In the genomic region with DNA sequence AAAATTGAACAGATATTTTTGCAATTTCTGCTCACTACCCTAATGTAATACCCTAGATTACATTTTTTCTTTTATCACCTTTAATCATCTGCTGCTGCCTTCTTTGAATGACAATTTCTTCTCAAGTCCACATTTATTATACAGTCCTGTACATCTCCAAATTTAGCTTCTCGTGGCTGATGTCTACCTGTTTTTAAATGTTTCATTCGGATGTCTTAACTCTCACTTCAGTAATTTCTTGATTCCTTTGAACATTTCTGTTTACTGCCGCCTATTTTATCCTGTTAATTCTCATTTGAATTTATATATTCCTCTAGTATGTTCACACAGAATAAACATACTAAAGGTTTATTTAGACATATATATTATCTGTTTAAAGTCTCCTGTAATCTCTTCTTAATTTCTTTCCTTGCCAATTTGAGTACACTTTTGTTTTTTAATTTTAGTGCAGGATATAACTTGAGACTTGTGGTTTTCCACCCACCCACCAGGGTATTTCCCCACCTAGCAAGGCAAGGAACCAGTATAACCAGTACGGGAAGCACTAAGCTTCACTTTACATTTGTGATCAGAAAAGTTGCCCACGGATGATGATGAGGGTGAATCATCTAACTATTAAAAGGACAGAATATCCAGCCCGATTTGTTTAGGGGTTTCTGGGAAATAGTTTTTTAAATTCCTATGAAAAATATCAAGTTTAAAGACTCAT, we compare ENCODE assay signal across 9 cellular contexts. TPM values are rescaled to one million over a fixed set of nuclear protein-coding genes. Genes with fewer than 3 reads are reported as not detected.
DNase-seq lines count a peak whose midpoint lies in the region; ATAC-seq lines count a peak whose summit lies in the region.
"Had no signal": no experiment of that assay in that cellular context is flagged by ENCODE, and none has a peak within 500 bp of the region (broad histone marks: within the 10 kb centered on the region; RNA-seq: fewer than 3 reads in every experiment).

No MANE protein-coding gene starts in this region.

- no peak overlapping the region for H2AFZ ChIP-seq in neuronal stem cell (ENCODE audit: low read length)

- H3K4me3 Mint-ChIP-seq in activated T-cell treated with anti-CD3 and anti-CD28 coated beads, Interleukin-2, amount 50 U/mL, for 72 hours = peak overlapping the region; percentile 56 to 90

- H3K27me3 ChIP-seq in neuronal stem cell (ENCODE audit: control insufficient read depth in 3 of 3, insufficient read depth in 3 of 3, low read depth in 1 of 3, low read length in 3 of 3) = no peaks in the 10 kb centered on the region

- peak overlapping the region; percentile 61 for H3K27ac Mint-ChIP-seq in activated T-cell treated with anti-CD3 and anti-CD28 coated beads, Interleukin-2, amount 50 U/mL, for 72 hours

- no peak overlapping the region for H4K8ac ChIP-seq in neuronal stem cell (ENCODE audit: low read depth, low read length)

- H2BK15ac ChIP-seq in neuronal stem cell (ENCODE audit: low read length) = no peak overlapping the region

- no peak overlapping the region for H3K4ac ChIP-seq in neuronal stem cell (ENCODE audit: low read length)

- H3K4me2 ChIP-seq in neuronal stem cell (ENCODE audit: insufficient read depth, low read length, poor library complexity, severe bottlenecking) = no peak overlapping the region

- H3K36me3 Mint-ChIP-seq in activated T-cell treated with anti-CD3 and anti-CD28 coated beads, Interleukin-2, amount 50 U/mL, for 72 hours (ENCODE audit: insufficient read depth in 2 of 2) = no peaks in the 10 kb centered on the region

- H4K91ac ChIP-seq in neuronal stem cell (ENCODE audit: low read depth, low read length, poor library complexity) = no peak overlapping the region

- no CpG with 5 or more reads among the region's 6 CpGs for WGBS in neuronal stem cell (ENCODE audit: extremely low coverage in 2 of 2, insufficient read length in 2 of 2, insufficient replicate concordance in 1 of 2), 2 donors

- no peak overlapping the region for H2BK5ac ChIP-seq in neuronal stem cell (ENCODE audit: low read length)

- H2AK5ac ChIP-seq in neuronal stem cell (ENCODE audit: low read depth, low read length) = no peak overlapping the region

- H3K4me1 ChIP-seq in neuronal stem cell (ENCODE audit: control insufficient read depth in 2 of 2, insufficient read depth in 1 of 2, low read depth in 1 of 2, low read length in 2 of 2) = no peaks in the 10 kb centered on the region

- H3K27ac ChIP-seq in neuronal stem cell (replicated peaks; ENCODE audit: low read length) = no peak overlapping the region

- no peak overlapping the region for H3K4me3 ChIP-seq in neuronal stem cell (ENCODE audit: low read length in 2 of 2)

- no peak overlapping the region for H3K9ac ChIP-seq in neuronal stem cell (ENCODE audit: low read depth, low read length, poor library complexity)

- no peaks in the 10 kb centered on the region for H3K9me3 ChIP-seq in neuronal stem cell (replicated peaks in 1 of 2; ENCODE audit: control insufficient read depth in 2 of 2, insufficient read depth in 1 of 2, low read depth in 1 of 2, low read length in 2 of 2)

- H3K36me3 ChIP-seq in neuronal stem cell (replicated peaks in 1 of 2; ENCODE audit: control insufficient read depth in 2 of 2, insufficient read depth in 2 of 2, low read length in 2 of 2) = no peaks in the 10 kb centered on the region

- no peak overlapping the region for H2BK12ac ChIP-seq in neuronal stem cell (ENCODE audit: low read length)

- H3K27me3 Mint-ChIP-seq in activated T-cell treated with anti-CD3 and anti-CD28 coated beads, Interleukin-2, amount 50 U/mL, for 72 hours (ENCODE audit: low read depth) = no peaks in the 10 kb centered on the region

- no peak overlapping the region for H2BK120ac ChIP-seq in neuronal stem cell (ENCODE audit: low read depth, low read length)

- no peak overlapping the region for H3K23ac ChIP-seq in neuronal stem cell (ENCODE audit: low read depth, low read length, poor library complexity)

- H3K79me1 ChIP-seq in neuronal stem cell (ENCODE audit: low read depth, low read length) = no peaks in the 10 kb centered on the region

- H3K4me1 Mint-ChIP-seq in activated T-cell treated with anti-CD3 and anti-CD28 coated beads, Interleukin-2, amount 50 U/mL, for 72 hours (ENCODE audit: low read depth) = peaks cover 17% of the 10 kb centered on the region

- no peak overlapping the region for H3K18ac ChIP-seq in neuronal stem cell (ENCODE audit: low read length)

- ATAC-seq in GM19023 (IDR thresholded peaks at IDR 0.05; ENCODE audit: unreplicated experiment) (peak; percentile 70), HG03159 (IDR thresholded peaks at IDR 0.05; ENCODE audit: unreplicated experiment) (peak; percentile 70)
- ATAC-seq in activated T-cell treated with anti-CD3 and anti-CD28 coated beads, Interleukin-2, amount 50 U/mL, for 72 hours (replicated peaks in 1 of 2) = peak; percentile 93

- H3K14ac ChIP-seq in neuronal stem cell (ENCODE audit: low read length) = no peak overlapping the region

- peak; percentile 51 to 62 for DNase-seq in activated T-cell treated with anti-CD3 and anti-CD28 coated beads, Interleukin-2, amount 50 U/mL, for 72 hours
- DNase-seq in stimulated activated CD4-positive, alpha-beta T cell treated with anti-CD3 and anti-CD28 coated beads, TNF-alpha, amount 100 ng/mL, for 48 hours (ENCODE audit: low read depth in 3 of 3) = peak in 2 of 3 donors; percentile 27 to 39
- no peak for DNase-seq in NCI-H2107 treated with DMSO at 0.1 percent for 48 hours (lab: John Stamatoyannopoulos, UW; ENCODE audit: unreplicated experiment)
- DNase-seq in COR-L47 (lab: John Stamatoyannopoulos, UW) = no peak
- DNase-seq in ecto neural progenitor cell (ENCODE audit: low spot score) = no peak
- no peak for DNase-seq in neuronal stem cell (ENCODE audit: low spot score)

- no peaks in the 10 kb centered on the region for H3K9me3 Mint-ChIP-seq in activated T-cell treated with anti-CD3 and anti-CD28 coated beads, Interleukin-2, amount 50 U/mL, for 72 hours

RNA-seq across cellular contexts. Expression of a gene that starts 12.7 kb away (rescaled TPM):
- not detected for total RNA-seq in activated T-cell treated with anti-CD3 and anti-CD28 coated beads, Interleukin-2, amount 50 U/mL, for 72 hours
- not detected for polyA plus RNA-seq in neuronal stem cell (2013, experiment 1 of 2)
- not detected for polyA plus RNA-seq in neuronal stem cell (2013, experiment 2 of 2)
- total RNA-seq: H1 had no signal
- polyA plus RNA-seq: H1 had no signal

RNA-seq across cellular contexts. Expression of a gene that starts 36.1 kb away (rescaled TPM):
- total RNA-seq in activated T-cell treated with anti-CD3 and anti-CD28 coated beads, Interleukin-2, amount 50 U/mL, for 72 hours = not detected
- 0.14 TPM for polyA plus RNA-seq in neuronal stem cell (2013, experiment 1 of 2)
- 0.22 TPM for polyA plus RNA-seq in neuronal stem cell (2013, experiment 2 of 2)

Comparison
In these comparisons a context has a peak if more than half of its experiments do, and no peak if none do; other contexts are left out.
1. DNase-seq: peak in activated T-cell treated with anti-CD3 and anti-CD28 coated beads, Interleukin-2, amount 50 U/mL, for 72 hours (2 of 2) and stimulated activated CD4-positive, alpha-beta T cell treated with anti-CD3 and anti-CD28 coated beads, TNF-alpha, amount 100 ng/mL, for 48 hours (2 of 3); none in NCI-H2107 treated with DMSO at 0.1 percent for 48 hours (single experiment), COR-L47 (single experiment), ecto neural progenitor cell (single experiment) and neuronal stem cell (single experiment).
2. Peak in every context shown above with its lines, with median percentiles within 50 percentile points of each other: ATAC-seq.